In the genomic region with DNA sequence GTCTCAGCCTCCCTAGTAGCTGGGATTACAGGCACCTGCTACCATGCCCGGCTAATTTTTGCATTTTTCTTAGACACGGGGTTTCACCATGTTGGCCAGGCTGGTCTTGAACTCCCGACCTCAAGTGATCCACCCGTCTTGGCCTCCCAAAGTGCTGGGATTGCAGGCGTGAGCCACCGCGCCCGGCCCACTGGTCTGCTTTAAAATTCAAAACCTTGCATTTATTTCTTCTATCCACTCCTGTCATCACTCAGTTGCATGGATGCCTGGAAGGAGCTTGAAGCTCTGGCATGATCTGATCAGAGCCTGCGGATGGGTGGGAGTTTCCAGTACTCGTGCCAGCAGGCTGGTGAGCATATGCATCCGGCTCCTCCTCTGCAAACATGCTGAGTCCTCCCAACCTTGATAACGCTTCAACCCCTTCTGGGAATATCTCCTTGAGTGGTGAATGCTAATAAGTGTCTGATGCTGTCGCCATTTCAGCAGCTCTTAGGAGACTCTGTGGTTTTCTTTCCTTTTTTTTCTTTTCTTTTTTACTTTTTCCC, we compare ENCODE assay signal across 22 cellular contexts. TPM values are rescaled to one million over a fixed set of nuclear protein-coding genes. Genes with fewer than 3 reads are reported as not detected.
DNase-seq lines count a peak whose midpoint lies in the region; ATAC-seq and TF ChIP-seq lines count a peak whose summit lies in the region.
"Had no signal": no experiment of that assay in that cellular context is flagged by ENCODE, and none has a peak within 500 bp of the region (broad histone marks: within the 10 kb centered on the region; RNA-seq: fewer than 3 reads in every experiment).

No MANE protein-coding gene starts in this region.

- H3K9me3 Mint-ChIP-seq in CD8-positive, alpha-beta memory T cell, result no peaks in the 10 kb centered on the region
- no peaks in the 10 kb centered on the region for H3K9me3 Mint-ChIP-seq in activated naive CD8-positive, alpha-beta T cell treated with anti-CD3 and anti-CD28 coated beads, Interleukin-2, amount 50 U/mL, for 24 hours
- H3K9me3 Mint-ChIP-seq: activated naive CD4-positive, alpha-beta T cell treated with anti-CD3 and anti-CD28 coated beads, Interleukin-2, amount 10 ng/mL, durations not matched to agents 7 days and 5 days; HFFc6 had no signal

- no peaks in the 10 kb centered on the region for H3K36me3 ChIP-seq in CD8-positive, alpha-beta memory T cell (ENCODE audit: insufficient read depth, low read length)
- peaks cover 2% of the 10 kb centered on the region for H3K36me3 ChIP-seq in brain microvascular endothelial cell (replicated peaks)
- H3K36me3 ChIP-seq: left ventricle myocardium inferior, right lobe of liver, upper lobe of right lung had no signal

- TF ChIP-seq CTCF in brain microvascular endothelial cell (IDR thresholded peaks at IDR 0.05; ENCODE audit: low read depth, low read length, missing control alignments), result no peak

- DNase-seq in Ammon's horn (ENCODE audit: low spot score) (peak; percentile 40), NCI-H226 (peak; percentile 90), brain microvascular endothelial cell (no peak), HEK293T (ENCODE audit: extremely low spot score) (no peak)
- no peak for DNase-seq in CD8-positive, alpha-beta memory T cell
- no peak for DNase-seq in activated naive CD8-positive, alpha-beta T cell treated with anti-CD3 and anti-CD28 coated beads, Interleukin-2, amount 50 U/mL, for 24 hours
- DNase-seq: activated naive CD4-positive, alpha-beta T cell treated with anti-CD3 and anti-CD28 coated beads, Interleukin-2, amount 10 ng/mL, durations not matched to agents 7 days and 5 days; activated T-cell treated with anti-CD3 and anti-CD28 coated beads, Interleukin-2, amount 50 U/mL, for 48 hours; cerebellar nuclear complex; DMS79; foreskin melanocyte; HFFc6; hippocampal formation; left ventricle myocardium inferior; NCI-H187 treated with DMSO at 0.1 percent for 48 hours; right lobe of liver; upper lobe of right lung had no signal

- no peak for ATAC-seq in activated naive CD8-positive, alpha-beta T cell treated with anti-CD3 and anti-CD28 coated beads, Interleukin-2, amount 50 U/mL, for 24 hours
- no peak for ATAC-seq in GM21528 (IDR thresholded peaks at IDR 0.05; ENCODE audit: low FRiP score, unreplicated experiment)
- ATAC-seq in GM21526 (IDR thresholded peaks at IDR 0.05; ENCODE audit: low FRiP score, unreplicated experiment), result no peak
- ATAC-seq: activated CD4-positive, CD25-positive, alpha-beta regulatory T cell treated with anti-CD3 and anti-CD28 coated beads, Interleukin-2, amount 50 U/mL, for 24 hours; right lobe of liver; upper lobe of right lung had no signal

- H3K4me3 Mint-ChIP-seq in CD8-positive, alpha-beta memory T cell, result peak overlapping the region in 4 of 7 donors; percentile 1 to 32 (median 19)
- no peak overlapping the region for H3K4me3 Mint-ChIP-seq in activated naive CD8-positive, alpha-beta T cell treated with anti-CD3 and anti-CD28 coated beads, Interleukin-2, amount 50 U/mL, for 24 hours
- H3K4me3 Mint-ChIP-seq: activated naive CD4-positive, alpha-beta T cell treated with anti-CD3 and anti-CD28 coated beads, Interleukin-2, amount 10 ng/mL, durations not matched to agents 7 days and 5 days; HFFc6 had no signal

- no peaks in the 10 kb centered on the region for H3K27me3 ChIP-seq in CD8-positive, alpha-beta memory T cell (ENCODE audit: insufficient read depth, low read length, poor library complexity, severe bottlenecking)
- H3K27me3 ChIP-seq in brain microvascular endothelial cell (replicated peaks), result no peaks in the 10 kb centered on the region
- H3K27me3 ChIP-seq: right lobe of liver, upper lobe of right lung had no signal

- peaks cover 86 to 90% (median 90%) of the 10 kb centered on the region in 3 donors for H3K4me1 Mint-ChIP-seq in CD8-positive, alpha-beta memory T cell
- H3K4me1 Mint-ChIP-seq in activated naive CD8-positive, alpha-beta T cell treated with anti-CD3 and anti-CD28 coated beads, Interleukin-2, amount 50 U/mL, for 24 hours, result peaks cover 96% of the 10 kb centered on the region

- POLR2A ChIA-PET in CD8-positive, alpha-beta memory T cell (lab: Charles Lee), result interaction anchor here (2.1 kb wide), 1 partner anchor 20 kb away, joined by 20 read pairs; no protein-coding TSS in a partner anchor
- POLR2A ChIA-PET in HEK293T (lab: Yijun Ruan, JAX), result no interaction called here

- no peak overlapping the region for H3K27ac ChIP-seq in CD8-positive, alpha-beta memory T cell (ENCODE audit: low read depth, low read length)
- H3K27ac ChIP-seq in brain microvascular endothelial cell, result no peak overlapping the region
- H3K27ac ChIP-seq: epithelial cell of prostate, KMS-11, left ventricle myocardium inferior, right lobe of liver, upper lobe of right lung had no signal

- CTCF ChIA-PET in CD8-positive, alpha-beta memory T cell (lab: Charles Lee), result interaction anchor here (0.9 to 4.7 kb wide), 13 partner anchors 9 to 86 kb away, joined by 3 to 37 read pairs (median 5); a partner anchor contains a TSS
- CTCF ChIA-PET in HEK293T (lab: Yijun Ruan, JAX), result no interaction called here

- H3K36me3 Mint-ChIP-seq in CD8-positive, alpha-beta memory T cell, result peaks cover 0 to 5% (median 3%) of the 10 kb centered on the region in 3 donors
- H3K36me3 Mint-ChIP-seq in activated naive CD8-positive, alpha-beta T cell treated with anti-CD3 and anti-CD28 coated beads, Interleukin-2, amount 50 U/mL, for 24 hours (ENCODE audit: low read depth), result peaks cover 19% of the 10 kb centered on the region

- H3K27ac Mint-ChIP-seq in CD8-positive, alpha-beta memory T cell, result peak overlapping the region; percentile 3 to 84 (median 57)
- peak overlapping the region; percentile 86 for H3K27ac Mint-ChIP-seq in activated naive CD8-positive, alpha-beta T cell treated with anti-CD3 and anti-CD28 coated beads, Interleukin-2, amount 50 U/mL, for 24 hours
- H3K27ac Mint-ChIP-seq: HFFc6 had no signal

- H3K4me1 ChIP-seq in CD8-positive, alpha-beta memory T cell (ENCODE audit: insufficient read depth, low read length), result peaks cover 90% of the 10 kb centered on the region
- H3K4me1 ChIP-seq: right lobe of liver had no signal

- in situ Hi-C loops in brain microvascular endothelial cell (cut with HindIII; ENCODE audit: low pct_ligation_motif_present, low sequenced_read_pairs), result no loop called here

- no peaks in the 10 kb centered on the region for H3K9me3 ChIP-seq in CD8-positive, alpha-beta memory T cell (ENCODE audit: low read length)
- H3K9me3 ChIP-seq: left ventricle myocardium inferior, right lobe of liver, upper lobe of right lung had no signal

- H3K4me3 ChIP-seq in CD8-positive, alpha-beta memory T cell (ENCODE audit: low read length), result no peak overlapping the region
- H3K4me3 ChIP-seq in brain microvascular endothelial cell (ENCODE audit: low read depth, low read length), result no peak overlapping the region
- H3K4me3 ChIP-seq: left ventricle myocardium inferior, right lobe of liver, upper lobe of right lung had no signal

- H3K27me3 Mint-ChIP-seq in CD8-positive, alpha-beta memory T cell, result no peaks in the 10 kb centered on the region
- H3K27me3 Mint-ChIP-seq in activated naive CD8-positive, alpha-beta T cell treated with anti-CD3 and anti-CD28 coated beads, Interleukin-2, amount 50 U/mL, for 24 hours, result no peaks in the 10 kb centered on the region

TF ChIP-seq in HEK293T, 16 proteins besides CTCF, POLR2A, EP300 and RAD21:
- TF ChIP-seq, protein P1, sequence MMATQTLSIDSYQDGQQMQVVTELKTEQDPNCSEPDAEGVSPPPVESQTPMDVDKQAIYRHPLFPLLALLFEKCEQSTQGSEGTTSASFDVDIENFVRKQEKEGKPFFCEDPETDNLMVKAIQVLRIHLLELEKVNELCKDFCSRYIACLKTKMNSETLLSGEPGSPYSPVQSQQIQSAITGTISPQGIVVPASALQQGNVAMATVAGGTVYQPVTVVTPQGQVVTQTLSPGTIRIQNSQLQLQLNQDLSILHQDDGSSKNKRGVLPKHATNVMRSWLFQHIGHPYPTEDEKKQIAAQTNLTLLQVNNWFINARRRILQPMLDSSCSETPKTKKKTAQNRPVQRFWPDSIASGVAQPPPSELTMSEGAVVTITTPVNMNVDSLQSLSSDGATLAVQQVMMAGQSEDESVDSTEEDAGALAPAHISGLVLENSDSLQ (IDR thresholded peaks at IDR 0.05), result no peak
- TF ChIP-seq LEF1 (IDR thresholded peaks at IDR 0.05; ENCODE audit: borderline replicate concordance), result no peak
- no peak for TF ChIP-seq HDGF (IDR thresholded peaks at IDR 0.05; ENCODE audit: borderline replicate concordance)
- no peak for TF ChIP-seq SP1 (IDR thresholded peaks at IDR 0.05)
- TF ChIP-seq BHLHE40 (IDR thresholded peaks at IDR 0.05; ENCODE audit: borderline replicate concordance), result no peak
- TF ChIP-seq FOXK2 (IDR thresholded peaks at IDR 0.05), result no peak
- TF ChIP-seq ARNT (IDR thresholded peaks at IDR 0.05), result no peak
- TF ChIP-seq FOXM1 (IDR thresholded peaks at IDR 0.05; ENCODE audit: borderline replicate concordance), result no peak
- TF ChIP-seq CTBP1 (IDR thresholded peaks at IDR 0.05; ENCODE audit: borderline replicate concordance), result no peak
- no peak for TF ChIP-seq L3MBTL2 (conservative IDR thresholded peaks at IDR 0.05)
- TF ChIP-seq TARDBP (IDR thresholded peaks at IDR 0.05), result no peak
- no peak for TF ChIP-seq NFRKB (IDR thresholded peaks at IDR 0.05)
- TF ChIP-seq FOXA1 (IDR thresholded peaks at IDR 0.05), result no peak
- TF ChIP-seq ZNF384 (IDR thresholded peaks at IDR 0.05), result no peak
- no peak for TF ChIP-seq SUZ12 (IDR thresholded peaks at IDR 0.05)
- no peak for TF ChIP-seq ELF4 (IDR thresholded peaks at IDR 0.05)

RNA-seq across cellular contexts. Expression of a gene that starts 39.6 kb away (rescaled TPM):
- 10 to 100 TPM; 34.6 to 36.4 TPM for total RNA-seq in CD8-positive, alpha-beta memory T cell
- 12.0 TPM for polyA plus RNA-seq in CD8-positive, alpha-beta memory T cell

Comparison
In these comparisons a context has a peak if more than half of its experiments do, and no peak if none do; other contexts are left out.
1. DNase-seq: peak in Ammon's horn (single experiment) and NCI-H226 (single experiment); none in CD8-positive, alpha-beta memory T cell (0 of 5), activated naive CD8-positive, alpha-beta T cell treated with anti-CD3 and anti-CD28 coated beads, Interleukin-2, amount 50 U/mL, for 24 hours (single experiment), brain microvascular endothelial cell (single experiment) and HEK293T (single experiment).